Comparison of ENCODE assay signal across 8 cellular contexts in genomic region chr2:149040451-149040850, GRCh38. TPM values are rescaled to one million over a fixed set of nuclear protein-coding genes. Genes with fewer than 3 reads are reported as not detected.
DNase-seq lines count a peak whose midpoint lies in the region; ATAC-seq and TF ChIP-seq lines count a peak whose summit lies in the region.

No MANE protein-coding gene starts in this region.

- H3K4me1 ChIP-seq in right lobe of liver: no peaks in the 10 kb centered on the region

- no peak for TF ChIP-seq POLR2A in right lobe of liver (IDR thresholded peaks at IDR 0.05)

- H3K4me3 ChIP-seq in AG09309 (ENCODE audit: control insufficient read depth, low read depth, low read length): no peak overlapping the region
- no peak overlapping the region for H3K4me3 ChIP-seq in right lobe of liver

- intact Hi-C loops in right lobe of liver (cut with DNase I): no loop called here

- peaks cover 7% of the 10 kb centered on the region for H3K4me1 Mint-ChIP-seq in activated T-cell treated with anti-CD3 and anti-CD28 coated beads, Interleukin-2, amount 50 U/mL, for 4 hours (ENCODE audit: low read depth)

- peaks cover 11% of the 10 kb centered on the region for H3K9me3 Mint-ChIP-seq in activated T-cell treated with anti-CD3 and anti-CD28 coated beads, Interleukin-2, amount 50 U/mL, for 4 hours

- H3K36me3 ChIP-seq in right lobe of liver: no peaks in the 10 kb centered on the region

- peak; percentile 32 for ATAC-seq in GM18909 (IDR thresholded peaks at IDR 0.05; ENCODE audit: poor library complexity, unreplicated experiment)
- ATAC-seq in activated T-cell treated with anti-CD3 and anti-CD28 coated beads, Interleukin-2, amount 50 U/mL, for 4 hours: no peak
- no peak for ATAC-seq in right lobe of liver

- H3K9me3 ChIP-seq in right lobe of liver: no peaks in the 10 kb centered on the region

- H3K27ac ChIP-seq in right lobe of liver: no peak overlapping the region

- TF ChIP-seq CTCF in AG09309 (IDR thresholded peaks at IDR 0.05; ENCODE audit: control insufficient read depth, insufficient read depth, low read depth, low read length, missing control alignments): peak; percentile 50
- TF ChIP-seq CTCF in right lobe of liver (IDR thresholded peaks at IDR 0.05): peak; percentile 4 to 35 (median 23)

- DNase-seq in AG09309 (ENCODE audit: low read depth) (no peak), MV-4-11 (lab: John Stamatoyannopoulos, UW) (peak; percentile 9), right lobe of liver (no peak), midbrain (lab: John Stamatoyannopoulos, UW) (no peak), DMS79 treated with DMSO at 0.1 percent for 48 hours (lab: John Stamatoyannopoulos, UW) (no peak), NCI-H1436 treated with DMSO at 0.1 percent for 48 hours (lab: John Stamatoyannopoulos, UW) (no peak)
- DNase-seq in activated T-cell treated with anti-CD3 and anti-CD28 coated beads, Interleukin-2, amount 50 U/mL, for 4 hours: peak; percentile 37

- no peaks in the 10 kb centered on the region for H3K27me3 ChIP-seq in right lobe of liver

- no peak overlapping the region for H3K4me3 Mint-ChIP-seq in activated T-cell treated with anti-CD3 and anti-CD28 coated beads, Interleukin-2, amount 50 U/mL, for 4 hours

- 43% methylated on average over 5 of the region's 7 CpGs for WGBS in right lobe of liver (ENCODE audit: insufficient coverage, low coverage, low lambda C conversion rate, missing lambda C conversion rate)

- peaks cover 43% of the 10 kb centered on the region for H3K27me3 Mint-ChIP-seq in activated T-cell treated with anti-CD3 and anti-CD28 coated beads, Interleukin-2, amount 50 U/mL, for 4 hours (ENCODE audit: low read depth)

- no peaks in the 10 kb centered on the region for H3K36me3 Mint-ChIP-seq in activated T-cell treated with anti-CD3 and anti-CD28 coated beads, Interleukin-2, amount 50 U/mL, for 4 hours (ENCODE audit: insufficient read depth)

RNA-seq across cellular contexts. Expression of gene LYPD6B, which starts 2.0 kb away (rescaled TPM):
- total RNA-seq in activated T-cell treated with anti-CD3 and anti-CD28 coated beads, Interleukin-2, amount 50 U/mL, for 4 hours: not detected
- total RNA-seq in right lobe of liver: under 1 TPM in 2 of 6 experiments, not detected in 4; 0.30 to 0.31 TPM

Comparison
In these comparisons a context has a peak if more than half of its experiments do, and no peak if none do; other contexts are left out.
1. DNase-seq: peak in MV-4-11 (single experiment) and activated T-cell treated with anti-CD3 and anti-CD28 coated beads, Interleukin-2, amount 50 U/mL, for 4 hours (single experiment); none in AG09309 (single experiment), right lobe of liver (0 of 3), midbrain (single experiment), DMS79 treated with DMSO at 0.1 percent for 48 hours (single experiment) and NCI-H1436 treated with DMSO at 0.1 percent for 48 hours (single experiment).